In genomic region chr1:81820761-81821160, GRCh38 we compare ENCODE assay signal across 17 cellular contexts. TPM values are rescaled to one million over a fixed set of nuclear protein-coding genes. Genes with fewer than 3 reads are reported as not detected.
A peak's percentile ranks its signal among the peaks of the same experiment; 100 is the strongest.
DNase-seq lines count a peak whose midpoint lies in the region; ATAC-seq and TF ChIP-seq lines count a peak whose summit lies in the region.
"Had no signal": no experiment of that assay in that cellular context is flagged by ENCODE, and none has a peak within 500 bp of the region (broad histone marks: within the 10 kb centered on the region; RNA-seq: fewer than 3 reads in every experiment).

No MANE protein-coding gene starts in this region.

- H4K20me1 ChIP-seq in SU-DHL-6 (ENCODE audit: low read depth, low read length) = no peaks in the 10 kb centered on the region

- no peaks in the 10 kb centered on the region for H3K4me1 ChIP-seq in mesendoderm (ENCODE audit: control insufficient read depth, low read depth, low read length)
- H3K4me1 ChIP-seq: BE2C had no signal

- peak overlapping the region; percentile 66 for H2AFZ ChIP-seq in SU-DHL-6 (ENCODE audit: low read depth, low read length, severe bottlenecking)
- H2AFZ ChIP-seq: GM23248 had no signal

- no peaks in the 10 kb centered on the region; the same call in 1 of the 2 replicates for H3F3A ChIP-seq in SU-DHL-6 (ENCODE audit: insufficient read depth)

- no peak overlapping the region for H4K8ac ChIP-seq in mesendoderm (ENCODE audit: low read depth, low read length)

- H3K4me2 ChIP-seq in SU-DHL-6 (ENCODE audit: low read depth, low read length, poor library complexity, severe bottlenecking) (no peak overlapping the region), mesendoderm (ENCODE audit: low read length) (no peak overlapping the region)

- H3K9ac ChIP-seq in SU-DHL-6 (ENCODE audit: low read length) = no peak overlapping the region
- no peak overlapping the region for H3K9ac ChIP-seq in mesendoderm (ENCODE audit: low read length)
- H3K9ac ChIP-seq: GM23248 had no signal

- no peaks in the 10 kb centered on the region for H3K9me3 ChIP-seq in SU-DHL-6 (ENCODE audit: insufficient read depth, low read length)
- H3K9me3 ChIP-seq: BE2C had no signal

- H3K56ac ChIP-seq in mesendoderm (ENCODE audit: low read length) = no peak overlapping the region

- DNase-seq in D341Med (ENCODE audit: low spot score) (peak; percentile 12), HT-29 (ENCODE audit: low spot score) (peak; percentile 28), mesendoderm (peak; percentile 53), Kasumi-1 (lab: John Stamatoyannopoulos, UW) (no peak)
- DNase-seq: BE2C; CD4-positive, alpha-beta memory T cell; DMS153; DMS79 treated with DMSO at 0.1 percent for 48 hours; EL; GM23248; H9 had no signal

- H2BK5ac ChIP-seq in mesendoderm (ENCODE audit: low read length) = no peak overlapping the region

- H3K27ac ChIP-seq in SU-DHL-6 (ENCODE audit: low read depth, low read length) = no peak overlapping the region
- no peak overlapping the region for H3K27ac ChIP-seq in mesendoderm (ENCODE audit: low read depth, low read length)
- H3K27ac ChIP-seq: C4-2B, GM23248 had no signal

- H3K79me2 ChIP-seq in SU-DHL-6 (ENCODE audit: insufficient read depth, low read length) = no peaks in the 10 kb centered on the region
- peaks cover 33% of the 10 kb centered on the region for H3K79me2 ChIP-seq in mesendoderm (ENCODE audit: control insufficient read depth, insufficient read depth, low read length)

- H3K18ac ChIP-seq in mesendoderm (ENCODE audit: low read length) = no peak overlapping the region

- H4K5ac ChIP-seq in mesendoderm (ENCODE audit: low read length) = no peak overlapping the region

- no peak for ATAC-seq in GM21717 (IDR thresholded peaks at IDR 0.05; ENCODE audit: unreplicated experiment)
- ATAC-seq in GM21825 (IDR thresholded peaks at IDR 0.05; ENCODE audit: unreplicated experiment) = no peak
- no peak for ATAC-seq in HG03439 (IDR thresholded peaks at IDR 0.05; ENCODE audit: unreplicated experiment)
- ATAC-seq: HepG2 had no signal

- peaks cover 2% of the 10 kb centered on the region for H3K79me1 ChIP-seq in mesendoderm (ENCODE audit: low read length)

- H3K4me3 ChIP-seq in SU-DHL-6 (ENCODE audit: insufficient read depth, low read length, poor library complexity, severe bottlenecking) (no peak overlapping the region), mesendoderm (ENCODE audit: low read length) (no peak overlapping the region)
- H3K4me3 ChIP-seq: GM23248 had no signal

- no peak overlapping the region for H3K23ac ChIP-seq in mesendoderm (ENCODE audit: low read length)

- no peak overlapping the region for H2BK15ac ChIP-seq in mesendoderm (replicated peaks; ENCODE audit: low read depth)

- H2AK5ac ChIP-seq in mesendoderm (ENCODE audit: low read length) = no peak overlapping the region

- no peak overlapping the region for H2BK120ac ChIP-seq in mesendoderm (ENCODE audit: low read depth, low read length)

- H3K27me3 ChIP-seq in SU-DHL-6 (ENCODE audit: low read length) (no peaks in the 10 kb centered on the region), mesendoderm (ENCODE audit: insufficient read depth, low read length, poor library complexity) (no peaks in the 10 kb centered on the region)
- H3K27me3 ChIP-seq: BE2C had no signal

- no CpG with 5 or more reads among the region's 2 CpGs for WGBS in mesendoderm (ENCODE audit: extremely low coverage, insufficient coverage, low lambda C conversion rate)

- no peaks in the 10 kb centered on the region for H3K36me3 ChIP-seq in SU-DHL-6 (ENCODE audit: low read length)
- no peaks in the 10 kb centered on the region for H3K36me3 ChIP-seq in mesendoderm (ENCODE audit: control insufficient read depth, insufficient read depth, low read length)
- H3K36me3 ChIP-seq: BE2C had no signal

- no peak overlapping the region for H3K4ac ChIP-seq in mesendoderm (ENCODE audit: low read depth, low read length)

- TF ChIP-seq CTCF in SU-DHL-6 (IDR thresholded peaks at IDR 0.05; ENCODE audit: insufficient read depth, low read length, poor library complexity, severe bottlenecking) = no peak

- no peaks in the 10 kb centered on the region for H3K9me2 ChIP-seq in SU-DHL-6 (replicated peaks; ENCODE audit: insufficient read depth, low read length)

RNA-seq across cellular contexts. Expression of gene ADGRL2, which starts 20.0 kb away (rescaled TPM):
- total RNA-seq in HT-29 (2014; rRNA removed; shearing (Covaris generic)) = 0.97 TPM in 1 of 2 replicates, not detected in the other
- 102 TPM for polyA plus RNA-seq in mesendoderm (2013, experiment 1 of 2)
- polyA plus RNA-seq in mesendoderm (2013, experiment 2 of 2) = 104 TPM
- total RNA-seq: CD4-positive, alpha-beta memory T cell had no signal
- polyA plus RNA-seq: CD4-positive, alpha-beta memory T cell had no signal

Comparison
In these comparisons a context has a peak if more than half of its experiments do, and no peak if none do; other contexts are left out.
1. DNase-seq: peak in D341Med (single experiment), HT-29 (single experiment) and mesendoderm (single experiment); none in Kasumi-1 (0 of 2).